Comparison of ENCODE assay signal across 22 cellular contexts in the genomic region with DNA sequence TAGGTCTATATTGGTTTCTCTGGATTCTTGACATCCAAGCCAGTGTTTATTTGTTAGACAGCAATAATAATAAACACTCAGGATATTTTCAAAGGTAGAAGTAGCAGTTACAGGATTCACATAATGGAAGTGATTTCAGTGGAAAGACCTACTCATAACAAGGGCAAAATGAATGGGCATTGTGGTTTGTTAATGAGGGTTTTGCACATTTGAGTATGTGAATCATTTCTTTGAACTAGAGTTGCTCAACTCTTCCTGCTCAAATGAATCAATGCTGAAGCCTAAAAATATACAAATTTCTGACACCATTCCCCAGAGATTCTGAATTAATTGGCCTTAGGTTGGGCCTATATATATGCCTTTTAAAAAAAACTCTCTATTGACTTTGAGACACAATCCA. TPM values are rescaled to one million over a fixed set of nuclear protein-coding genes. Genes with fewer than 3 reads are reported as not detected.
DNase-seq lines count a peak whose midpoint lies in the region; ATAC-seq and TF ChIP-seq lines count a peak whose summit lies in the region.
"Had no signal": no experiment of that assay in that cellular context is flagged by ENCODE, and none has a peak within 500 bp of the region (broad histone marks: within the 10 kb centered on the region; RNA-seq: fewer than 3 reads in every experiment).

No MANE protein-coding gene starts in this region.

- no peaks in the 10 kb centered on the region for H3K4me1 ChIP-seq in HEK293 (ENCODE audit: control insufficient read depth, insufficient read depth, low read length)
- H3K4me1 ChIP-seq: colonic mucosa, parathyroid adenoma had no signal

- no peaks in the 10 kb centered on the region for H3K9me3 ChIP-seq in HEK293 (ENCODE audit: control insufficient read depth, insufficient read depth, low read depth, low read length)
- H3K9me3 ChIP-seq: colonic mucosa had no signal

- DNase-seq in A172 (ENCODE audit: low spot score) (peak; percentile 86), RPMI7951 (ENCODE audit: low read depth) (peak; percentile 31), fibroblast of gingiva (ENCODE audit: low read depth) (peak; percentile 70), mucosa of gallbladder (ENCODE audit: low spot score) (no peak)
- DNase-seq: activated CD4-positive, alpha-beta memory T cell treated with anti-CD3 and anti-CD28 coated beads, Interleukin-2, amount 10 ng/mL, durations not matched to agents 7 days and 5 days; colonic mucosa; glutamatergic neuron; KBM-7; naive thymus-derived CD4-positive, alpha-beta T cell; NCI-H1436; NCI-H345; SHP77; stimulated activated CD4-positive, alpha-beta T cell treated with anti-CD3 and anti-CD28 coated beads, Interleukin-4, amount 100 ng/mL, for 1 hour had no signal

- H3K36me3 ChIP-seq in HEK293 (ENCODE audit: control insufficient read depth in 2 of 2, insufficient read depth in 1 of 2, low read length in 2 of 2): no peaks in the 10 kb centered on the region
- H3K36me3 ChIP-seq: colonic mucosa had no signal

- no peak overlapping the region for H3K4me3 ChIP-seq in HEK293 (ENCODE audit: low read depth, low read length)
- H3K4me3 ChIP-seq: colonic mucosa, lung had no signal

- no peak for ATAC-seq in GM21717 (IDR thresholded peaks at IDR 0.05; ENCODE audit: unreplicated experiment)
- ATAC-seq in HG02678 (IDR thresholded peaks at IDR 0.05; ENCODE audit: unreplicated experiment): no peak
- ATAC-seq in GM21619 (IDR thresholded peaks at IDR 0.05; ENCODE audit: unreplicated experiment): no peak
- ATAC-seq: naive thymus-derived CD4-positive, alpha-beta T cell had no signal

- TF ChIP-seq CTCF in HEK293 (tag by site-specific recombination; IDR thresholded peaks at IDR 0.05): no peak

- POLR2A ChIA-PET in HEK293 (lab: Yijun Ruan, JAX): no interaction called here

- CTCF ChIA-PET in HEK293 (lab: Yijun Ruan, JAX): no interaction called here

- no peak overlapping the region for H3K27ac ChIP-seq in HEK293 (ENCODE audit: extremely low read depth, low read depth, low read length)
- H3K27ac ChIP-seq: colonic mucosa, parathyroid adenoma, VCaP had no signal

TF ChIP-seq in HEK293, 187 proteins besides CTCF, POLR2A, EP300 and RAD21 (continues in another document):
- TF ChIP-seq ZNF221 (tag by site-specific recombination; IDR thresholded peaks at IDR 0.05; ENCODE audit: borderline replicate concordance) (no peak), ZNF133 (tag by site-specific recombination; IDR thresholded peaks at IDR 0.05) (no peak), ZNF2 (tag by site-specific recombination; IDR thresholded peaks at IDR 0.05) (no peak), ZNF391 (tag by site-specific recombination; IDR thresholded peaks at IDR 0.05; ENCODE audit: borderline replicate concordance, low read depth) (no peak), ZNF48 (tag by site-specific recombination; IDR thresholded peaks at IDR 0.05) (no peak), ZNF433 (tag by site-specific recombination; IDR thresholded peaks at IDR 0.05; ENCODE audit: low read depth) (no peak), ZNF776 (tag by site-specific recombination; IDR thresholded peaks at IDR 0.05; ENCODE audit: borderline replicate concordance) (no peak), ZNF626 (tag by site-specific recombination; IDR thresholded peaks at IDR 0.05) (no peak), ZNF157 (tag by site-specific recombination; IDR thresholded peaks at IDR 0.05) (no peak), FEZF1 (tag by site-specific recombination; IDR thresholded peaks at IDR 0.05) (0 out of 2 replicates have a peak, but pooled peaks have one; percentile 25), ZXDB (tag by site-specific recombination; IDR thresholded peaks at IDR 0.05) (no peak)
- TF ChIP-seq, protein P1, sequence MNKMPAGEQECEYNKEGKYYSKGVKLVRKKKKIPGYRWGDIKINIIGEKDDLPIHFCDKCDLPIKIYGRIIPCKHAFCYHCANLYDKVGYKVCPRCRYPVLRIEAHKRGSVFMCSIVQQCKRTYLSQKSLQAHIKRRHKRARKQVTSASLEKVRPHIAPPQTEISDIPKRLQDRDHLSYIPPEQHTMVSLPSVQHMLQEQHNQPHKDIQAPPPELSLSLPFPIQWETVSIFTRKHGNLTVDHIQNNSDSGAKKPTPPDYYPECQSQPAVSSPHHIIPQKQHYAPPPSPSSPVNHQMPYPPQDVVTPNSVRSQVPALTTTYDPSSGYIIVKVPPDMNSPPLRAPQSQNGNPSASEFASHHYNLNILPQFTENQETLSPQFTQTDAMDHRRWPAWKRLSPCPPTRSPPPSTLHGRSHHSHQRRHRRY (tag by site-specific recombination; IDR thresholded peaks at IDR 0.05): no peak
- TF ChIP-seq, protein P2, sequence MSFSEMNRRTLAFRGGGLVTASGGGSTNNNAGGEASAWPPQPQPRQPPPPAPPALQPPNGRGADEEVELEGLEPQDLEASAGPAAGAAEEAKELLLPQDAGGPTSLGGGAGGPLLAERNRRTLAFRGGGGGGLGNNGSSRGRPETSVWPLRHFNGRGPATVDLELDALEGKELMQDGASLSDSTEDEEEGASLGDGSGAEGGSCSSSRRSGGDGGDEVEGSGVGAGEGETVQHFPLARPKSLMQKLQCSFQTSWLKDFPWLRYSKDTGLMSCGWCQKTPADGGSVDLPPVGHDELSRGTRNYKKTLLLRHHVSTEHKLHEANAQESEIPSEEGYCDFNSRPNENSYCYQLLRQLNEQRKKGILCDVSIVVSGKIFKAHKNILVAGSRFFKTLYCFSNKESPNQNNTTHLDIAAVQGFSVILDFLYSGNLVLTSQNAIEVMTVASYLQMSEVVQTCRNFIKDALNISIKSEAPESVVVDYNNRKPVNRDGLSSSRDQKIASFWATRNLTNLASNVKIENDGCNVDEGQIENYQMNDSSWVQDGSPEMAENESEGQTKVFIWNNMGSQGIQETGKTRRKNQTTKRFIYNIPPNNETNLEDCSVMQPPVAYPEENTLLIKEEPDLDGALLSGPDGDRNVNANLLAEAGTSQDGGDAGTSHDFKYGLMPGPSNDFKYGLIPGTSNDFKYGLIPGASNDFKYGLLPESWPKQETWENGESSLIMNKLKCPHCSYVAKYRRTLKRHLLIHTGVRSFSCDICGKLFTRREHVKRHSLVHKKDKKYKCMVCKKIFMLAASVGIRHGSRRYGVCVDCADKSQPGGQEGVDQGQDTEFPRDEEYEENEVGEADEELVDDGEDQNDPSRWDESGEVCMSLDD (tag by site-specific recombination; IDR thresholded peaks at IDR 0.05): no peak
- TF ChIP-seq, protein P3, sequence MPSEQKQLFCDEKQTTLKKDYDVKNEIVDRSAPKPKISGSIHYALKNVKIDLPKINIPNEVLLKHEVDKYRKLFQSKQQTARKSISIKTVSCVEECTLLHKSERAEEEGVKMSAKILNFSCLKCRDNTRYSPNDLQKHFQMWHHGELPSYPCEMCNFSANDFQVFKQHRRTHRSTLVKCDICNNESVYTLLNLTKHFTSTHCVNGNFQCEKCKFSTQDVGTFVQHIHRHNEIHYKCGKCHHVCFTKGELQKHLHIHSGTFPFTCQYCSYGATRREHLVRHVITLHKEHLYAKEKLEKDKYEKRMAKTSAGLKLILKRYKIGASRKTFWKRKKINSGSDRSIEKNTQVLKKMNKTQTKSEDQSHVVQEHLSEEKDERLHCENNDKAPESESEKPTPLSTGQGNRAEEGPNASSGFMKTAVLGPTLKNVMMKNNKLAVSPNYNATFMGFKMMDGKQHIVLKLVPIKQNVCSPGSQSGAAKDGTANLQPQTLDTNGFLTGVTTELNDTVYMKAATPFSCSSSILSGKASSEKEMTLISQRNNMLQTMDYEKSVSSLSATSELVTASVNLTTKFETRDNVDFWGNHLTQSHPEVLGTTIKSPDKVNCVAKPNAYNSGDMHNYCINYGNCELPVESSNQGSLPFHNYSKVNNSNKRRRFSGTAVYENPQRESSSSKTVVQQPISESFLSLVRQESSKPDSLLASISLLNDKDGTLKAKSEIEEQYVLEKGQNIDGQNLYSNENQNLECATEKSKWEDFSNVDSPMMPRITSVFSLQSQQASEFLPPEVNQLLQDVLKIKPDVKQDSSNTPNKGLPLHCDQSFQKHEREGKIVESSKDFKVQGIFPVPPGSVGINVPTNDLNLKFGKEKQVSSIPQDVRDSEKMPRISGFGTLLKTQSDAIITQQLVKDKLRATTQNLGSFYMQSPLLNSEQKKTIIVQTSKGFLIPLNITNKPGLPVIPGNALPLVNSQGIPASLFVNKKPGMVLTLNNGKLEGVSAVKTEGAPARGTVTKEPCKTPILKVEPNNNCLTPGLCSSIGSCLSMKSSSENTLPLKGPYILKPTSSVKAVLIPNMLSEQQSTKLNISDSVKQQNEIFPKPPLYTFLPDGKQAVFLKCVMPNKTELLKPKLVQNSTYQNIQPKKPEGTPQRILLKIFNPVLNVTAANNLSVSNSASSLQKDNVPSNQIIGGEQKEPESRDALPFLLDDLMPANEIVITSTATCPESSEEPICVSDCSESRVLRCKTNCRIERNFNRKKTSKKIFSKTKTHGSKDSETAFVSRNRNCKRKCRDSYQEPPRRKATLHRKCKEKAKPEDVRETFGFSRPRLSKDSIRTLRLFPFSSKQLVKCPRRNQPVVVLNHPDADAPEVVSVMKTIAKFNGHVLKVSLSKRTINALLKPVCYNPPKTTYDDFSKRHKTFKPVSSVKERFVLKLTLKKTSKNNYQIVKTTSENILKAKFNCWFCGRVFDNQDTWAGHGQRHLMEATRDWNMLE (tag by site-specific recombination; conservative IDR thresholded peaks at IDR 0.05; ENCODE audit: low read depth): no peak
- TF ChIP-seq, protein P4, sequence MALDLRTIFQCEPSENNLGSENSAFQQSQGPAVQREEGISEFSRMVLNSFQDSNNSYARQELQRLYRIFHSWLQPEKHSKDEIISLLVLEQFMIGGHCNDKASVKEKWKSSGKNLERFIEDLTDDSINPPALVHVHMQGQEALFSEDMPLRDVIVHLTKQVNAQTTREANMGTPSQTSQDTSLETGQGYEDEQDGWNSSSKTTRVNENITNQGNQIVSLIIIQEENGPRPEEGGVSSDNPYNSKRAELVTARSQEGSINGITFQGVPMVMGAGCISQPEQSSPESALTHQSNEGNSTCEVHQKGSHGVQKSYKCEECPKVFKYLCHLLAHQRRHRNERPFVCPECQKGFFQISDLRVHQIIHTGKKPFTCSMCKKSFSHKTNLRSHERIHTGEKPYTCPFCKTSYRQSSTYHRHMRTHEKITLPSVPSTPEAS (tag by site-specific recombination; IDR thresholded peaks at IDR 0.05): no peak

RNA-seq across cellular contexts. Expression of a gene that starts 4.1 kb away (rescaled TPM):
- under 0.01 TPM in 2 replicates for total RNA-seq in A172 (2014; rRNA removed; shearing (Covaris generic))
- not detected in 2 replicates for total RNA-seq in RPMI7951 (2014; rRNA removed; shearing (Covaris generic))
- not detected for total RNA-seq in mucosa of gallbladder
- total RNA-seq: activated T-helper 2 cell treated with anti-CD3 and anti-CD28 coated beads, Interferon-gamma antibody, Interleukin-2, Interleukin-4, amounts not matched to agents 10 μg/mL and 5 μg/mL and 100 μg/mL, durations not matched to agents 14 hours and 24 hours and 36 hours; skeletal muscle tissue had no signal
